Comparison of ENCODE assay signal across 8 cellular contexts in the genomic region with DNA sequence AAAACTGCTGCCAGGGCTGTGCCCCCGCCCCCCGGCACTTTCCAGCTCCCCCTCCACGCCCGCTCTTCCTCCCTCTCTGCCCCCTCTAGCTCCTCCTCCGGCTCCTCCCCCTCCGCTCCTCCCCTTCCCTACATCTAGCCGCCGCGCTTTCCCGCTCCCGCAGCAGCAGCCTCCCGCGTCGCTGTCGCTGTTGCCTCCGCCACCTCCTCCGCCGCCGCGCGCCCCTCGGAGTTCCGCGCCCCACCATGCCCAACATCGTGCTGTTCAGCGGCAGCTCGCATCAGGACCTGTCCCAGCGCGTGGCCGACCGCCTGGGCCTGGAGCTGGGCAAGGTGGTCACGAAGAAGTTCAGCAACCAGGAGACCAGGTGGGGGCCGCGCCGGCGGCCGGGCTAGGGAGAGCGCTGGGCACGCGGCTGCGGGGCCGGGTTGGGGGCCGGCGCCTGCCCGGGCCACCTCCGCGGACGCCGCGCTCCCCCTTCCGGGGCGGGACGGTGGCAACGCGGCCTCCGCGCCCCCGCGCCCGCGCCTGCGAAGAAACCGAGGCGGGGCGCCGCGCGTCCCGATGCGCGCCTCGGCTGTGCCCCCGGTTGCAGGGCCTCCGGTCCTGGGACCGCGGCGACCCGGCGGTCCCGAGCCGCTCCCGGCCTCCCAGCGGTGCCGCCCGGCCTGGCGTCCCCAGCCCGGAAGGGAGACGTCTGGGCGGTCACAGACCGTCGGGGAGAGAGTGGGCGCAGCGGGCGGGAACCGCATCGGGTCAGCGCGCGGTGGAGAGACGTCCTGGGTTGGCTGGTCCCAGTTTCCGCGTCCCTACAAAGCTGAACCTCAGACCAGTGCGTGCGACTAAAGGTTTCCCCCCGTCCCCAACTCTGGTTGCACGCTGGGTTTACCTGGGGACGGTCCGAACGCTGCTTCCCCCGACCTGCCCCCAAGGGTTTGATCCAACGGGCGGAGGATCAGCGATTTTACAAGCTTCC. TPM values are rescaled to one million over a fixed set of nuclear protein-coding genes. Genes with fewer than 3 reads are reported as not detected.
DNase-seq lines count a peak whose midpoint lies in the region; ATAC-seq and TF ChIP-seq lines count a peak whose summit lies in the region.

A gene (plus strand): TSS at position 160 of the 976 bp plus-strand sequence. CDS start 86 bp downstream, at position 246.

- H3K27me3 ChIP-seq in PC-3 (ENCODE audit: low read length) (no peaks in the 10 kb centered on the region), neural cell (ENCODE audit: insufficient read depth, low read depth, low read length) (no peaks in the 10 kb centered on the region)

- CTCF ChIA-PET in PC-3 (lab: Charles Lee): interaction anchor here (0.6 kb wide), 1 partner anchor 23 kb away, joined by 3 read pairs; no protein-coding TSS in a partner anchor

- H3K4me3 ChIP-seq in PC-3 (ENCODE audit: low read length): peak within 1 kb of the TSS; percentile 78
- H3K4me3 ChIP-seq in neural cell (ENCODE audit: low read length): peak within 1 kb of the TSS; percentile 70

- DNase-seq in AG20443 (ENCODE audit: low spot score) (peak; percentile 84), GM19240 (ENCODE audit: insufficient read length, low spot score) (peak; percentile 66), PC-3 (peak; percentile 51), fibroblast of peridontal ligament (ENCODE audit: extremely low read depth) (peak; percentile 16)
- peak; percentile 75 to 81 for DNase-seq in activated T-cell treated with anti-CD3 and anti-CD28 coated beads, Interleukin-2, amount 50 U/mL, for 72 hours
- peak; percentile 40 to 60 for DNase-seq in stimulated activated naive CD8-positive, alpha-beta T cell treated with anti-CD3 and anti-CD28 coated beads, Interleukin-15, amount 100 ng/mL, for 72 hours

- H4K20me1 ChIP-seq in PC-3 (ENCODE audit: low read length) (peaks cover 8% of the 10 kb centered on the region; the same call in 1 of the 2 replicates), neural cell (ENCODE audit: insufficient read depth) (no peaks in the 10 kb centered on the region)

- peak within 1 kb of the TSS; percentile 84 to 92 for H3K4me3 Mint-ChIP-seq in activated T-cell treated with anti-CD3 and anti-CD28 coated beads, Interleukin-2, amount 50 U/mL, for 72 hours
- H3K4me3 Mint-ChIP-seq in stimulated activated naive CD8-positive, alpha-beta T cell treated with anti-CD3 and anti-CD28 coated beads, Interleukin-15, amount 100 ng/mL, for 72 hours: peak within 1 kb of the TSS; percentile 82 to 84

- H3K27ac Mint-ChIP-seq in activated T-cell treated with anti-CD3 and anti-CD28 coated beads, Interleukin-2, amount 50 U/mL, for 72 hours: peak within 1 kb of the TSS; percentile 77
- peak within 1 kb of the TSS; percentile 57 to 74 for H3K27ac Mint-ChIP-seq in stimulated activated naive CD8-positive, alpha-beta T cell treated with anti-CD3 and anti-CD28 coated beads, Interleukin-15, amount 100 ng/mL, for 72 hours

- H3K4me2 ChIP-seq in PC-3 (ENCODE audit: low read length): peak within 1 kb of the TSS; percentile 94
- H3K4me2 ChIP-seq in neural cell (ENCODE audit: low read length): peak within 1 kb of the TSS; percentile 44

- H3K27me3 Mint-ChIP-seq in activated T-cell treated with anti-CD3 and anti-CD28 coated beads, Interleukin-2, amount 50 U/mL, for 72 hours (ENCODE audit: low read depth): peaks cover 8% of the 10 kb centered on the region
- H3K27me3 Mint-ChIP-seq in stimulated activated naive CD8-positive, alpha-beta T cell treated with anti-CD3 and anti-CD28 coated beads, Interleukin-15, amount 100 ng/mL, for 72 hours: no peaks in the 10 kb centered on the region

- no peaks in the 10 kb centered on the region for H3K36me3 ChIP-seq in PC-3 (ENCODE audit: low read depth, low read length)
- no peaks in the 10 kb centered on the region for H3K36me3 ChIP-seq in neural cell (ENCODE audit: insufficient read depth, low read length)

- H2AFZ ChIP-seq in PC-3 (ENCODE audit: low read length): peak within 1 kb of the TSS; percentile 99
- no peak within 1 kb of the TSS for H2AFZ ChIP-seq in neural cell (ENCODE audit: low read depth, low read length)

- peaks cover 2 to 12% of the 10 kb centered on the region in 2 donors for H3K36me3 Mint-ChIP-seq in activated T-cell treated with anti-CD3 and anti-CD28 coated beads, Interleukin-2, amount 50 U/mL, for 72 hours (ENCODE audit: insufficient read depth in 2 of 2)

- no TSS peak for BruUV-seq in PC-3 (replicated peaks; lab: Mats Ljungman, UMichigan)

- H3K4me1 Mint-ChIP-seq in activated T-cell treated with anti-CD3 and anti-CD28 coated beads, Interleukin-2, amount 50 U/mL, for 72 hours (ENCODE audit: low read depth): peaks cover 15% of the 10 kb centered on the region
- H3K4me1 Mint-ChIP-seq in stimulated activated naive CD8-positive, alpha-beta T cell treated with anti-CD3 and anti-CD28 coated beads, Interleukin-15, amount 100 ng/mL, for 72 hours: peaks cover 27% of the 10 kb centered on the region

- no peaks in the 10 kb centered on the region for H3K9me2 ChIP-seq in PC-3 (replicated peaks; ENCODE audit: low read length)
- no peaks in the 10 kb centered on the region for H3K9me2 ChIP-seq in neural cell (ENCODE audit: insufficient read depth, low read length)

- no peaks in the 10 kb centered on the region for H3F3A ChIP-seq in PC-3 (ENCODE audit: low read length, unreplicated experiment)
- H3F3A ChIP-seq in neural cell (ENCODE audit: insufficient read depth, low read length, poor library complexity, severe bottlenecking): no peaks in the 10 kb centered on the region

- no peaks in the 10 kb centered on the region for H3K9me3 Mint-ChIP-seq in activated T-cell treated with anti-CD3 and anti-CD28 coated beads, Interleukin-2, amount 50 U/mL, for 72 hours
- no peaks in the 10 kb centered on the region for H3K9me3 Mint-ChIP-seq in stimulated activated naive CD8-positive, alpha-beta T cell treated with anti-CD3 and anti-CD28 coated beads, Interleukin-15, amount 100 ng/mL, for 72 hours

- no peak for TF ChIP-seq RAD21 in neural cell (conservative IDR thresholded peaks at IDR 0.05)

- TF ChIP-seq EP300 in neural cell (conservative IDR thresholded peaks at IDR 0.05; ENCODE audit: poor library complexity, severe bottlenecking): no peak

- H3K4me1 ChIP-seq in PC-3 (ENCODE audit: insufficient read depth, low read length): peaks cover 10% of the 10 kb centered on the region

- TF ChIP-seq CTCF in PC-3 (conservative IDR thresholded peaks at IDR 0.05; ENCODE audit: low read depth, low read length) (no peak), neural cell (IDR thresholded peaks at IDR 0.05; ENCODE audit: poor library complexity, severe bottlenecking) (no peak)

- POLR2A ChIA-PET in PC-3 (lab: Charles Lee; ENCODE audit: unreplicated experiment): interaction anchor here (0.5 to 0.6 kb wide), 2 partner anchors 18 to 861 kb away, joined by 3 to 4 read pairs; a partner anchor contains a TSS

- H3K79me2 ChIP-seq in PC-3 (ENCODE audit: low read length) (peaks cover 41% of the 10 kb centered on the region), neural cell (replicated peaks; ENCODE audit: insufficient read depth, low read length) (no peaks in the 10 kb centered on the region)

- H3K9ac ChIP-seq in PC-3 (ENCODE audit: low read length) (peak within 1 kb of the TSS; percentile 81), neural cell (ENCODE audit: low read length) (peak within 1 kb of the TSS; percentile 46)

- ATAC-seq in HG03460 (IDR thresholded peaks at IDR 0.05; ENCODE audit: unreplicated experiment) (peak; percentile 81), PC-3 (peak; percentile 90)
- ATAC-seq in activated T-cell treated with anti-CD3 and anti-CD28 coated beads, Interleukin-2, amount 50 U/mL, for 72 hours (replicated peaks in 1 of 2): peak; percentile 90 to 92
- peak; percentile 87 for ATAC-seq in stimulated activated naive CD8-positive, alpha-beta T cell treated with anti-CD3 and anti-CD28 coated beads, Interleukin-15, amount 100 ng/mL, for 72 hours

- no peak within 1 kb of the TSS for H3K27ac ChIP-seq in PC-3 (ENCODE audit: low read length)
- no peak within 1 kb of the TSS for H3K27ac ChIP-seq in neural cell (ENCODE audit: low read length)

- no peaks in the 10 kb centered on the region for H3K9me3 ChIP-seq in PC-3 (ENCODE audit: low read length)
- no peaks in the 10 kb centered on the region for H3K9me3 ChIP-seq in neural cell (ENCODE audit: low read length)

- intact Hi-C loops in PC-3 (cut with micrococcal nuclease): no loop called here

TF ChIP-seq in neural cell, 6 proteins besides CTCF, POLR2A, EP300 and RAD21:
- TF ChIP-seq TAF1 (IDR thresholded peaks at IDR 0.05; ENCODE audit: low read depth): no peak
- TF ChIP-seq SMC3 (conservative IDR thresholded peaks at IDR 0.05; ENCODE audit: poor library complexity): no peak
- TF ChIP-seq, protein P1, sequence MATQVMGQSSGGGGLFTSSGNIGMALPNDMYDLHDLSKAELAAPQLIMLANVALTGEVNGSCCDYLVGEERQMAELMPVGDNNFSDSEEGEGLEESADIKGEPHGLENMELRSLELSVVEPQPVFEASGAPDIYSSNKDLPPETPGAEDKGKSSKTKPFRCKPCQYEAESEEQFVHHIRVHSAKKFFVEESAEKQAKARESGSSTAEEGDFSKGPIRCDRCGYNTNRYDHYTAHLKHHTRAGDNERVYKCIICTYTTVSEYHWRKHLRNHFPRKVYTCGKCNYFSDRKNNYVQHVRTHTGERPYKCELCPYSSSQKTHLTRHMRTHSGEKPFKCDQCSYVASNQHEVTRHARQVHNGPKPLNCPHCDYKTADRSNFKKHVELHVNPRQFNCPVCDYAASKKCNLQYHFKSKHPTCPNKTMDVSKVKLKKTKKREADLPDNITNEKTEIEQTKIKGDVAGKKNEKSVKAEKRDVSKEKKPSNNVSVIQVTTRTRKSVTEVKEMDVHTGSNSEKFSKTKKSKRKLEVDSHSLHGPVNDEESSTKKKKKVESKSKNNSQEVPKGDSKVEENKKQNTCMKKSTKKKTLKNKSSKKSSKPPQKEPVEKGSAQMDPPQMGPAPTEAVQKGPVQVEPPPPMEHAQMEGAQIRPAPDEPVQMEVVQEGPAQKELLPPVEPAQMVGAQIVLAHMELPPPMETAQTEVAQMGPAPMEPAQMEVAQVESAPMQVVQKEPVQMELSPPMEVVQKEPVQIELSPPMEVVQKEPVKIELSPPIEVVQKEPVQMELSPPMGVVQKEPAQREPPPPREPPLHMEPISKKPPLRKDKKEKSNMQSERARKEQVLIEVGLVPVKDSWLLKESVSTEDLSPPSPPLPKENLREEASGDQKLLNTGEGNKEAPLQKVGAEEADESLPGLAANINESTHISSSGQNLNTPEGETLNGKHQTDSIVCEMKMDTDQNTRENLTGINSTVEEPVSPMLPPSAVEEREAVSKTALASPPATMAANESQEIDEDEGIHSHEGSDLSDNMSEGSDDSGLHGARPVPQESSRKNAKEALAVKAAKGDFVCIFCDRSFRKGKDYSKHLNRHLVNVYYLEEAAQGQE (IDR thresholded peaks at IDR 0.05; ENCODE audit: borderline replicate concordance): no peak
- TF ChIP-seq POLR2AphosphoS5 (IDR thresholded peaks at IDR 0.05): peak; percentile 58

RNA-seq across cellular contexts. Expression of the gene that starts here (rescaled TPM):
- 63.1 and 73.9 TPM in 2 replicates for total RNA-seq in PC-3 (2014; rRNA removed)
- total RNA-seq in activated T-cell treated with anti-CD3 and anti-CD28 coated beads, Interleukin-2, amount 50 U/mL, for 72 hours: 10 to 100 TPM; 71.4 to 74.1 TPM
- polyA plus RNA-seq in neural cell: 4.5 and 4.7 TPM in 2 replicates
- 3.4 and 5.0 TPM in 2 replicates for polyA minus RNA-seq in neural cell

Comparison
In these comparisons a context has a peak if more than half of its experiments do, and no peak if none do; other contexts are left out.
1. DNase-seq: peak in every context shown above with its lines; median percentile 84 in AG20443; 78 in activated T-cell treated with anti-CD3 and anti-CD28 coated beads, Interleukin-2, amount 50 U/mL, for 72 hours; 66 in GM19240; 51 in PC-3; 50 in stimulated activated naive CD8-positive, alpha-beta T cell treated with anti-CD3 and anti-CD28 coated beads, Interleukin-15, amount 100 ng/mL, for 72 hours; 16 in fibroblast of peridontal ligament.